Comparison of ENCODE assay signal across 9 cellular contexts in genomic region chr10:72322280-72323058, GRCh38. TPM values are rescaled to one million over a fixed set of nuclear protein-coding genes. Genes with fewer than 3 reads are reported as not detected.
DNase-seq lines count a peak whose midpoint lies in the region; ATAC-seq lines count a peak whose summit lies in the region.
"Had no signal": no experiment of that assay in that cellular context is flagged by ENCODE, and none has a peak within 500 bp of the region (broad histone marks: within the 10 kb centered on the region; RNA-seq: fewer than 3 reads in every experiment).

No MANE protein-coding gene starts in this region.

- peaks cover 6% of the 10 kb centered on the region for H3K4me1 ChIP-seq in urinary bladder (ENCODE audit: insufficient read depth)

- peak; percentile 56 for DNase-seq in stimulated activated CD4-positive, alpha-beta T cell treated with anti-CD3 and anti-CD28 coated beads, Interleukin-12 subunit alpha, Interleukin-12 subunit beta, amount 100 ng/mL, for 4 hours
- no peak for DNase-seq in stimulated activated CD4-positive, alpha-beta T cell treated with anti-CD3 and anti-CD28 coated beads, Interleukin-2, amount 100 ng/mL, for 48 hours
- DNase-seq in activated T-cell treated with anti-CD3 and anti-CD28 coated beads, Interleukin-2, amount 50 U/mL, for 4 hours, result peak; percentile 69
- DNase-seq in islet precursor cell (peak; percentile 86), HUDEP-2 (lab: John Stamatoyannopoulos, UW; ENCODE audit: unreplicated experiment in 76 of 76) (no peak), left ventricle myocardium superior (no peak)
- DNase-seq: AML-193 had no signal

- ATAC-seq in activated T-cell treated with anti-CD3 and anti-CD28 coated beads, Interleukin-2, amount 50 U/mL, for 4 hours, result no peak
- ATAC-seq in HG02981 (IDR thresholded peaks at IDR 0.05; ENCODE audit: unreplicated experiment), result no peak
- ATAC-seq in left ventricle myocardium superior, result no peak

- H3K4me1 Mint-ChIP-seq in activated T-cell treated with anti-CD3 and anti-CD28 coated beads, Interleukin-2, amount 50 U/mL, for 4 hours (ENCODE audit: low read depth), result peaks cover 70% of the 10 kb centered on the region

- no peaks in the 10 kb centered on the region for H3K36me3 Mint-ChIP-seq in activated T-cell treated with anti-CD3 and anti-CD28 coated beads, Interleukin-2, amount 50 U/mL, for 4 hours (ENCODE audit: insufficient read depth)

- no peak overlapping the region for H3K4me3 Mint-ChIP-seq in activated T-cell treated with anti-CD3 and anti-CD28 coated beads, Interleukin-2, amount 50 U/mL, for 4 hours

- 85% methylated on average over 16 of the region's 16 CpGs for WGBS in urinary bladder

- no peaks in the 10 kb centered on the region for H3K27me3 Mint-ChIP-seq in activated T-cell treated with anti-CD3 and anti-CD28 coated beads, Interleukin-2, amount 50 U/mL, for 4 hours (ENCODE audit: low read depth)

- no peaks in the 10 kb centered on the region for H3K36me3 ChIP-seq in urinary bladder (ENCODE audit: insufficient read depth)

- intact Hi-C loops in left ventricle myocardium superior (cut with micrococcal nuclease), result loop anchor here (10.0 kb wide), 1 partner anchor 48 kb away; the partner anchor contains the start of gene DDIT4

- peak overlapping the region; percentile 72 for H3K27ac ChIP-seq in urinary bladder (ENCODE audit: low read depth)

- no peaks in the 10 kb centered on the region for H3K9me3 Mint-ChIP-seq in activated T-cell treated with anti-CD3 and anti-CD28 coated beads, Interleukin-2, amount 50 U/mL, for 4 hours

- no peak overlapping the region for H3K4me3 ChIP-seq in urinary bladder (ENCODE audit: low read depth, low read length)

RNA-seq across cellular contexts. Expression of gene DNAJB12, which starts 32.2 kb away (rescaled TPM):
- 10 to 100 TPM; 32.6 to 39.4 (median 35.4) TPM for total RNA-seq in activated T-cell treated with anti-CD3 and anti-CD28 coated beads, Interleukin-2, amount 50 U/mL, for 4 hours
- total RNA-seq in urinary bladder, result 21.9 TPM
- 26.7 TPM for polyA plus RNA-seq in urinary bladder
- 25.9 TPM for total RNA-seq in left ventricle myocardium superior

RNA-seq across cellular contexts. Expression of gene DDIT4, which starts 48.7 kb away (rescaled TPM):
- total RNA-seq in activated T-cell treated with anti-CD3 and anti-CD28 coated beads, Interleukin-2, amount 50 U/mL, for 4 hours, result 100 to 1,000 TPM; 240 to 268 (median 263) TPM
- total RNA-seq in urinary bladder (137 TPM), left ventricle myocardium superior (64.2 TPM)
- 277 TPM for polyA plus RNA-seq in urinary bladder

Comparison
In these comparisons a context has a peak if more than half of its experiments do, and no peak if none do; other contexts are left out.
1. DNase-seq: peak in stimulated activated CD4-positive, alpha-beta T cell treated with anti-CD3 and anti-CD28 coated beads, Interleukin-12 subunit alpha, Interleukin-12 subunit beta, amount 100 ng/mL, for 4 hours (single experiment), activated T-cell treated with anti-CD3 and anti-CD28 coated beads, Interleukin-2, amount 50 U/mL, for 4 hours (single experiment) and islet precursor cell (single experiment); none in stimulated activated CD4-positive, alpha-beta T cell treated with anti-CD3 and anti-CD28 coated beads, Interleukin-2, amount 100 ng/mL, for 48 hours (0 of 2), HUDEP-2 (0 of 76) and left ventricle myocardium superior (single experiment).